1 cellular context compared by ENCODE assay signal in genomic region chr9:14030350-14030823, GRCh38.
A peak's percentile ranks its signal among the peaks of the same experiment; 100 is the strongest.
TF ChIP-seq lines count a peak whose summit lies in the region.

No MANE protein-coding gene starts in this region.

TF ChIP-seq in K562, 482 proteins besides CTCF, POLR2A, EP300 and RAD21 (continued from another document):
- TF ChIP-seq IRF1 (CRISPR knock-in tag; IDR thresholded peaks at IDR 0.05; ENCODE audit: borderline replicate concordance) (no peak), ZNF253 (CRISPR knock-in tag; conservative IDR thresholded peaks at IDR 0.05) (no peak), FOXJ2 (tag; IDR thresholded peaks at IDR 0.05) (0 out of 2 replicates have a peak, but pooled peaks have one; percentile 62), L3MBTL2 (IDR thresholded peaks at IDR 0.05) (no peak), ZNF277 (CRISPR knock-in tag; IDR thresholded peaks at IDR 0.05; ENCODE audit: borderline replicate concordance) (no peak), NRF1 (conservative IDR thresholded peaks at IDR 0.05 in 1 of 2, IDR thresholded peaks at IDR 0.05 in 1 of 2) (peak in 1 of 2 experiments; percentile 51; a peak in 2 of 4 replicates), TOE1 (IDR thresholded peaks at IDR 0.05; ENCODE audit: borderline replicate concordance) (no peak), TOE1 (CRISPR knock-in tag; IDR thresholded peaks at IDR 0.05; ENCODE audit: borderline replicate concordance, low read depth) (no peak), SP1 (CRISPR knock-in tag; IDR thresholded peaks at IDR 0.05) (no peak), MIER1 (IDR thresholded peaks at IDR 0.05; ENCODE audit: low read depth) (no peak)
